Comparison of ENCODE assay signal across 1 cellular context in genomic region chr11:47355283-47356128, GRCh38.
TF ChIP-seq lines count a peak whose summit lies in the region.

No MANE protein-coding gene starts in this region.

TF ChIP-seq in HepG2, 621 proteins besides CTCF, POLR2A, EP300 and RAD21 (continued from another document and continues in another):
- peak; percentile 61; the same call in 1 of the 2 replicates for TF ChIP-seq FOXO1 (CRISPR knock-in tag; IDR thresholded peaks at IDR 0.05)
- 0 out of 2 replicates have a peak, but pooled peaks have one; percentile 32 for TF ChIP-seq ZNF780A (CRISPR knock-in tag; IDR thresholded peaks at IDR 0.05)
- TF ChIP-seq ATF3 (CRISPR knock-in tag; IDR thresholded peaks at IDR 0.05) = no peak
- TF ChIP-seq TOE1 (CRISPR knock-in tag; IDR thresholded peaks at IDR 0.05) = no peak
- TF ChIP-seq ZNF460 (CRISPR knock-in tag; IDR thresholded peaks at IDR 0.05; ENCODE audit: borderline replicate concordance) = no peak
- no peak for TF ChIP-seq CREB3 (CRISPR knock-in tag; IDR thresholded peaks at IDR 0.05)
- TF ChIP-seq TERF1 (CRISPR knock-in tag; IDR thresholded peaks at IDR 0.05) = no peak
- TF ChIP-seq MED8 (CRISPR knock-in tag; IDR thresholded peaks at IDR 0.05; ENCODE audit: insufficient replicate concordance) = no peak
- no peak for TF ChIP-seq ARNT2 (CRISPR knock-in tag; IDR thresholded peaks at IDR 0.05; ENCODE audit: low read depth)
- TF ChIP-seq SSRP1 (CRISPR knock-in tag; IDR thresholded peaks at IDR 0.05) = no peak
- peak; percentile 79 for TF ChIP-seq PATZ1 (CRISPR knock-in tag; IDR thresholded peaks at IDR 0.05)
- TF ChIP-seq PRDM15 (CRISPR knock-in tag; IDR thresholded peaks at IDR 0.05) = no peak
- no peak for TF ChIP-seq ZNF740 (CRISPR knock-in tag; IDR thresholded peaks at IDR 0.05)
- TF ChIP-seq NCOA2 (CRISPR knock-in tag; IDR thresholded peaks at IDR 0.05) = peak; percentile 43; the same call in 1 of the 2 replicates
- TF ChIP-seq ZNF142 (CRISPR knock-in tag; IDR thresholded peaks at IDR 0.05) = no peak
- no peak for TF ChIP-seq HOXA5 (CRISPR knock-in tag; IDR thresholded peaks at IDR 0.05)
- TF ChIP-seq ZNF703 (CRISPR knock-in tag; IDR thresholded peaks at IDR 0.05; ENCODE audit: borderline replicate concordance) = no peak
- TF ChIP-seq ZNF674 (CRISPR knock-in tag; IDR thresholded peaks at IDR 0.05; ENCODE audit: low read depth) = 0 out of 2 replicates have a peak, but pooled peaks have one; percentile 42
- 0 out of 2 replicates have a peak, but pooled peaks have one; percentile 18 for TF ChIP-seq RBFOX2 (IDR thresholded peaks at IDR 0.05; ENCODE audit: low read depth, low read length)
- no peak for TF ChIP-seq GRHL1 (CRISPR knock-in tag; conservative IDR thresholded peaks at IDR 0.05)
- TF ChIP-seq ZFP91 (CRISPR knock-in tag; IDR thresholded peaks at IDR 0.05; ENCODE audit: borderline replicate concordance) = peak; percentile 73
- peak; percentile 56; the same call in 1 of the 2 replicates for TF ChIP-seq ZNF782 (CRISPR knock-in tag; IDR thresholded peaks at IDR 0.05; ENCODE audit: borderline replicate concordance)
- TF ChIP-seq KDM2A (CRISPR knock-in tag; IDR thresholded peaks at IDR 0.05; ENCODE audit: borderline replicate concordance, low read depth) = peak; percentile 93
- TF ChIP-seq ZMYM3 (CRISPR knock-in tag; IDR thresholded peaks at IDR 0.05) = peak; percentile 23; the same call in 1 of the 2 replicates
- TF ChIP-seq ETS1 (CRISPR knock-in tag; IDR thresholded peaks at IDR 0.05) = no peak
- TF ChIP-seq ZNF672 (CRISPR knock-in tag; IDR thresholded peaks at IDR 0.05) = no peak
- no peak for TF ChIP-seq SP5 (CRISPR knock-in tag; IDR thresholded peaks at IDR 0.05; ENCODE audit: borderline replicate concordance, low read depth)
- TF ChIP-seq RNF219 (CRISPR knock-in tag; IDR thresholded peaks at IDR 0.05) = no peak
- TF ChIP-seq CBX2 (IDR thresholded peaks at IDR 0.05; ENCODE audit: low read depth, low read length) = no peak
- no peak for TF ChIP-seq CBX2 (CRISPR knock-in tag; IDR thresholded peaks at IDR 0.05; ENCODE audit: low read depth)
- no peak; the same call in 1 of the 2 replicates for TF ChIP-seq RFXAP (CRISPR knock-in tag; IDR thresholded peaks at IDR 0.05; ENCODE audit: borderline replicate concordance)
- no peak for TF ChIP-seq FOXM1 (CRISPR knock-in tag; IDR thresholded peaks at IDR 0.05)
- peak; percentile 72; the same call in 1 of the 2 replicates for TF ChIP-seq HOXA7 (CRISPR knock-in tag; IDR thresholded peaks at IDR 0.05)
- no peak for TF ChIP-seq NCOA5 (CRISPR knock-in tag; IDR thresholded peaks at IDR 0.05)
